In the genomic region with DNA sequence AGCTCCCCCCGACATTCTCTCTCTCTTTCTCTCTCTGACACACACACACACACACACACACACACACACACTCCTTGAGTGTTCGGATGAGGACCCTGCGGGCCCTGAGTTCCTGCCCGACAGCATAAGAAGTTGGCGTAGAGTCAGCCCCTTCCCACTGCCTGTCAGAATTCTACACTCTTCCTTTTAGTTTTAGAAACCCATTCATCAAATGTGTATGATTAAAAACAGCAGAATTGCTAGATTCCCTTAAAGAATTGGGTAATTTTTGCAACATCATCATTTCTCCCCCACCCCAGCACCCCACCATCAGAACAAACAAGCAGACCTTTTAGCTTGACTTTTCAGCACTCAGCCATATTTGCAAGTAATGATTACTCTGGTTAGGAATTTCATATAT, we compare ENCODE assay signal across 22 cellular contexts.
DNase-seq lines count a peak whose midpoint lies in the region; ATAC-seq and TF ChIP-seq lines count a peak whose summit lies in the region.
"Had no signal": no experiment of that assay in that cellular context is flagged by ENCODE, and none has a peak within 500 bp of the region (broad histone marks: within the 10 kb centered on the region; RNA-seq: fewer than 3 reads in every experiment).

No MANE protein-coding gene starts in this region.

- H3K36me3 Mint-ChIP-seq in nephron progenitor cell (ENCODE audit: low read depth): peaks cover 11% of the 10 kb centered on the region

- H3K27me3 Mint-ChIP-seq in nephron progenitor cell (ENCODE audit: low read depth, poor library complexity): peaks cover 2% of the 10 kb centered on the region
- H3K27me3 Mint-ChIP-seq: T-cell had no signal

- no peak for TF ChIP-seq CTCF in fibroblast of lung (conservative IDR thresholded peaks at IDR 0.05 in 1 of 2, IDR thresholded peaks at IDR 0.05 in 1 of 2; ENCODE audit: low read depth in 1 of 2, low read length in 2 of 2)
- TF ChIP-seq CTCF in nephron progenitor cell (IDR thresholded peaks at IDR 0.05): no peak

- H3K4me1 ChIP-seq in fibroblast of lung (ENCODE audit: control insufficient read depth, extremely low read depth, insufficient read depth, low read length): no peaks in the 10 kb centered on the region
- H3K4me1 ChIP-seq: colonic mucosa, suprapubic skin had no signal

- no peak for ATAC-seq in GM19463 (IDR thresholded peaks at IDR 0.05; ENCODE audit: unreplicated experiment)
- ATAC-seq: right cardiac atrium, T-cell, WTC11 had no signal

- H3K9ac ChIP-seq in fibroblast of lung (ENCODE audit: insufficient read depth, low read length): no peak overlapping the region

- peak overlapping the region; percentile 58 for H3K4me2 ChIP-seq in fibroblast of lung (ENCODE audit: extremely low read depth, insufficient read depth, low read length)

- H3K27me3 ChIP-seq in fibroblast of lung (ENCODE audit: control insufficient read depth, insufficient read depth, low read length): no peaks in the 10 kb centered on the region
- H3K27me3 ChIP-seq: colonic mucosa, suprapubic skin had no signal

- no peak overlapping the region for H3K4me3 Mint-ChIP-seq in nephron progenitor cell
- H3K4me3 Mint-ChIP-seq: activated T-helper 1 cell treated with anti-CD3 and anti-CD28 coated beads, Interleukin-12 subunit alpha, Interleukin-12 subunit beta, Interleukin-2, Interleukin-4 antibody, amounts not matched to agents 30 ng/mL and 10 ng/mL and 1 ng/mL, durations not matched to agents 14 hours and 24 hours and 36 hours; T-cell; WTC11 had no signal

- no peaks in the 10 kb centered on the region for H3K36me3 ChIP-seq in fibroblast of lung (ENCODE audit: control insufficient read depth, insufficient read depth, low read length)
- H3K36me3 ChIP-seq: colonic mucosa, suprapubic skin had no signal

- no peak overlapping the region for H3K4me3 ChIP-seq in fibroblast of lung (replicated peaks in 1 of 4; ENCODE audit: control extremely low read depth in 1 of 4, insufficient read depth in 1 of 4, low read depth in 3 of 4, low read length in 4 of 4)
- H3K4me3 ChIP-seq: colonic mucosa, suprapubic skin had no signal

- no peaks in the 10 kb centered on the region for H4K20me1 ChIP-seq in fibroblast of lung (ENCODE audit: control insufficient read depth, extremely low read depth, insufficient read depth, low read length)

- peak; percentile 30 for DNase-seq in AG20443 (ENCODE audit: low spot score)
- peak; percentile 31 for DNase-seq in RPMI7951 (ENCODE audit: low read depth)
- DNase-seq in fibroblast of lung (ENCODE audit: low read depth in 2 of 2): peak; percentile 77 to 83
- no peak for DNase-seq in nephron progenitor cell
- DNase-seq in SW 1271 (lab: John Stamatoyannopoulos, UW): no peak
- DNase-seq in NCI-H1694 (lab: John Stamatoyannopoulos, UW): no peak
- no peak for DNase-seq in globus pallidus (ENCODE audit: low spot score)
- DNase-seq: activated CD8-positive, alpha-beta memory T cell treated with anti-CD3 and anti-CD28 coated beads for 24 hours; colonic mucosa; head of caudate nucleus; islet precursor cell; mesendoderm; NCI-H1092; NCI-H774; right cardiac atrium; stimulated activated CD4-positive, alpha-beta T cell treated with anti-CD3 and anti-CD28 coated beads, Interleukin-1b, Interleukin-23, amount 100 ng/mL, for 48 hours; T-cell had no signal

- H3K9me3 ChIP-seq in fibroblast of lung (ENCODE audit: control insufficient read depth, insufficient read depth, low read depth, low read length): no peaks in the 10 kb centered on the region
- H3K9me3 ChIP-seq: colonic mucosa, suprapubic skin had no signal

- peaks cover 16% of the 10 kb centered on the region for H3K9me3 Mint-ChIP-seq in nephron progenitor cell

- H3K27ac Mint-ChIP-seq in nephron progenitor cell: peak overlapping the region; percentile 18
- H3K27ac Mint-ChIP-seq: activated T-helper 1 cell treated with anti-CD3 and anti-CD28 coated beads, Interleukin-12 subunit alpha, Interleukin-12 subunit beta, Interleukin-2, Interleukin-4 antibody, amounts not matched to agents 30 ng/mL and 10 ng/mL and 1 ng/mL, durations not matched to agents 14 hours and 24 hours and 36 hours; T-cell; WTC11 had no signal

- H3K79me2 ChIP-seq in fibroblast of lung (ENCODE audit: control insufficient read depth, insufficient read depth, low read length): no peaks in the 10 kb centered on the region

- no peak overlapping the region for H3K27ac ChIP-seq in fibroblast of lung (ENCODE audit: insufficient read depth, low read length)
- H3K27ac ChIP-seq: C4-2B, colonic mucosa, suprapubic skin had no signal

- peaks cover 5% of the 10 kb centered on the region for H3K4me1 Mint-ChIP-seq in nephron progenitor cell

- H2AFZ ChIP-seq in fibroblast of lung (ENCODE audit: low read length): no peak overlapping the region

Comparison
In these comparisons a context has a peak if more than half of its experiments do, and no peak if none do; other contexts are left out.
1. DNase-seq: peak in AG20443 (single experiment), RPMI7951 (single experiment) and fibroblast of lung (2 of 2); none in nephron progenitor cell (single experiment), SW 1271 (0 of 2), NCI-H1694 (single experiment) and globus pallidus (single experiment).